In genomic region chr5:127392762-127393161, GRCh38 we compare ENCODE assay signal across 13 cellular contexts.
"Had no signal": no experiment of that assay in that cellular context is flagged by ENCODE, and none has a peak within 500 bp of the region (broad histone marks: within the 10 kb centered on the region; RNA-seq: fewer than 3 reads in every experiment).

No MANE protein-coding gene starts in this region.

- H3K36me3 ChIP-seq: esophagus squamous epithelium, tibial artery, vagina had no signal

- H3K4me1 ChIP-seq: esophagus squamous epithelium, foreskin keratinocyte, parathyroid adenoma, tibial artery, vagina had no signal

- H3K4me1 Mint-ChIP-seq: activated CD4-positive, alpha-beta T cell treated with anti-CD3 and anti-CD28 coated beads, Interleukin-2, amount 10 ng/mL, durations not matched to agents 24 days and 14 days; naive B cell had no signal

- DNase-seq: activated CD4-positive, alpha-beta T cell treated with anti-CD3 and anti-CD28 coated beads, Interleukin-2, amount 10 ng/mL, durations not matched to agents 24 days and 14 days; activated naive CD4-positive, alpha-beta T cell; aorta; dorsolateral prefrontal cortex; esophagus squamous epithelium; foreskin keratinocyte; left cardiac atrium; naive B cell; small intestine; tibial artery had no signal

- H3K27me3 ChIP-seq: dorsolateral prefrontal cortex, esophagus squamous epithelium, foreskin keratinocyte, tibial artery, vagina had no signal

- H3K4me3 Mint-ChIP-seq: activated CD4-positive, alpha-beta T cell treated with anti-CD3 and anti-CD28 coated beads, Interleukin-2, amount 10 ng/mL, durations not matched to agents 24 days and 14 days; activated T-helper 1 cell treated with anti-CD3 and anti-CD28 coated beads, Interleukin-12 subunit alpha, Interleukin-12 subunit beta, Interleukin-2, Interleukin-4 antibody, amounts not matched to agents 30 ng/mL and 10 ng/mL and 1 ng/mL, durations not matched to agents 14 hours and 24 hours and 36 hours; naive B cell had no signal

- H3K4me3 ChIP-seq: dorsolateral prefrontal cortex, esophagus squamous epithelium, tibial artery, vagina had no signal

- H3K27ac Mint-ChIP-seq: activated CD4-positive, alpha-beta T cell treated with anti-CD3 and anti-CD28 coated beads, Interleukin-2, amount 10 ng/mL, durations not matched to agents 24 days and 14 days; activated T-helper 1 cell treated with anti-CD3 and anti-CD28 coated beads, Interleukin-12 subunit alpha, Interleukin-12 subunit beta, Interleukin-2, Interleukin-4 antibody, amounts not matched to agents 30 ng/mL and 10 ng/mL and 1 ng/mL, durations not matched to agents 14 hours and 24 hours and 36 hours; naive B cell had no signal

- H3K9me3 ChIP-seq: esophagus squamous epithelium, tibial artery, vagina had no signal

- ATAC-seq: foreskin keratinocyte, left cardiac atrium had no signal

- H3K36me3 Mint-ChIP-seq: naive B cell had no signal

- H3K27ac ChIP-seq: esophagus squamous epithelium, foreskin keratinocyte, parathyroid adenoma, tibial artery, vagina had no signal

- H3K9me3 Mint-ChIP-seq: activated CD4-positive, alpha-beta T cell treated with anti-CD3 and anti-CD28 coated beads, Interleukin-2, amount 10 ng/mL, durations not matched to agents 24 days and 14 days; activated T-helper 1 cell treated with anti-CD3 and anti-CD28 coated beads, Interleukin-12 subunit alpha, Interleukin-12 subunit beta, Interleukin-2, Interleukin-4 antibody, amounts not matched to agents 30 ng/mL and 10 ng/mL and 1 ng/mL, durations not matched to agents 14 hours and 24 hours and 36 hours; naive B cell had no signal
